Comparison of ENCODE assay signal across 8 cellular contexts in the genomic region with DNA sequence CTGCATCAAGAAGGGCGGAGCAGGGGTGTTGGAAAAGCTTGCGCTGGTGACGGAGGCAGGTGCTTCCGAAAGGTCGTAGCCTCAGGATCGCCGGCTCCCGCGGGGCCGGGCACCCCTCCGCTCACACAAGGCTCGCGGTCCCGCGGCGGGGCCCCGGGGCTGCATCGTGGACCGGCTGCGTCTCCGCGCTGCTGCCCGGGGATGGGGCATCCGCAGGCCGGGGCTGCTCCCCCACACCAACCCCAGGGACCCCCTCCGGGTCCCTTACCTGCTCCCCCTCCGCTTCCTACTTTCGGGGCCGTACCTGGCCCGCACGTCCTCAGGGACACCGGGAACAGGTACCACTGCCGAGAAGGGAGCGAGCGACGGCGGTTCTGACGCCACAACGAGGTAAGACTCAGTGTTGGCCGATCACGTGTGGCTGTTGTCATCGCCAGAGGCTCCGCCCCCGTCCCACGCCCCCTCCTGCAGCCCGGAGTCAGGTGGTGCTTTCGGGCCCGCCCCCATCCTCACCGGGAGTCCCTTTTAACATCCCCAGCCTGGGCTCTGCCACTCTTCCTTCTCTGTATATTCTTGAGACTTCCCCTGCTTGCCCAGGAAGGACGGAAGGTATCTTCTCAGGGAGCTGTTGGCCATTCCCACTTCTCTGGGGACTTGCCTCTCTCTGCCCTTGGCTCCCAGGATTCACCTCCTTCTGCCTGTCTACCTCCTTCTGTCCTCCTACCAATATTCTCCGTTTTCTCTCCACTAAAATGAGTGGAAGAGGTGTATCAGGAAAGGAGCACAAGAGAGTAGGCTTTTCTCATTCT. TPM values are rescaled to one million over a fixed set of nuclear protein-coding genes. Genes with fewer than 3 reads are reported as not detected.
DNase-seq lines count a peak whose midpoint lies in the region; ATAC-seq and TF ChIP-seq lines count a peak whose summit lies in the region.

A gene (minus strand): TSS at position 399 of the 809 bp plus-strand sequence. CDS start 1,014 bp downstream, outside the sequence.

- H3K4me1 Mint-ChIP-seq in activated T-cell treated with anti-CD3 and anti-CD28 coated beads, Interleukin-2, amount 50 U/mL, for 72 hours (ENCODE audit: low read depth), result no peaks in the 10 kb centered on the region
- no peaks in the 10 kb centered on the region for H3K4me1 Mint-ChIP-seq in nephron

- H3K4me1 ChIP-seq in ACC112 (ENCODE audit: control insufficient read depth, insufficient read depth, low read length, unreplicated experiment), result no peaks in the 10 kb centered on the region

- DNase-seq in NCI-H748 treated with DMSO at 0.1 percent for 48 hours (lab: John Stamatoyannopoulos, UW) (peak; percentile 51), fibroblast of peridontal ligament (ENCODE audit: extremely low read depth) (peak; percentile 4)
- peak; percentile 85 to 88 for DNase-seq in activated T-cell treated with anti-CD3 and anti-CD28 coated beads, Interleukin-2, amount 50 U/mL, for 72 hours
- DNase-seq in stimulated activated naive CD4-positive, alpha-beta T cell treated with Interleukin-2 at 50 U/mL for 16 hours (lab: John Stamatoyannopoulos, UW), result peak; percentile 84

- H3K27ac ChIP-seq in ACC112 (ENCODE audit: low read depth, low read length), result no peak within 1 kb of the TSS

- no peak for TF ChIP-seq CTCF in nephron (IDR thresholded peaks at IDR 0.05; ENCODE audit: unreplicated experiment in 3 of 3)

- peak within 1 kb of the TSS; percentile 50 for H2AFZ ChIP-seq in ACC112 (ENCODE audit: low read length, unreplicated experiment)

- peaks cover 0 to 3% of the 10 kb centered on the region in 2 donors for H3K36me3 Mint-ChIP-seq in activated T-cell treated with anti-CD3 and anti-CD28 coated beads, Interleukin-2, amount 50 U/mL, for 72 hours (ENCODE audit: insufficient read depth in 2 of 2)
- H3K36me3 Mint-ChIP-seq in nephron (ENCODE audit: low read depth), result peaks cover 9% of the 10 kb centered on the region

- no peak within 1 kb of the TSS for H3K27ac Mint-ChIP-seq in activated T-cell treated with anti-CD3 and anti-CD28 coated beads, Interleukin-2, amount 50 U/mL, for 72 hours
- H3K27ac Mint-ChIP-seq in nephron, result peak within 1 kb of the TSS; percentile 3 to 67 (median 54)

- H3K27me3 Mint-ChIP-seq in activated T-cell treated with anti-CD3 and anti-CD28 coated beads, Interleukin-2, amount 50 U/mL, for 72 hours (ENCODE audit: low read depth), result peaks cover 20% of the 10 kb centered on the region
- no peaks in the 10 kb centered on the region for H3K27me3 Mint-ChIP-seq in nephron (ENCODE audit: low read depth)

- H3K9me3 Mint-ChIP-seq in activated T-cell treated with anti-CD3 and anti-CD28 coated beads, Interleukin-2, amount 50 U/mL, for 72 hours, result peaks cover 0 to 4% of the 10 kb centered on the region in 2 donors
- peaks cover 3% of the 10 kb centered on the region for H3K9me3 Mint-ChIP-seq in nephron

- ATAC-seq in GM18907 (IDR thresholded peaks at IDR 0.05; ENCODE audit: unreplicated experiment), result peak; percentile 97
- ATAC-seq in HG03196 (IDR thresholded peaks at IDR 0.05; ENCODE audit: unreplicated experiment), result peak; percentile 89
- peak; percentile 99 to 100 for ATAC-seq in activated T-cell treated with anti-CD3 and anti-CD28 coated beads, Interleukin-2, amount 50 U/mL, for 72 hours (replicated peaks in 1 of 2)

- peak within 1 kb of the TSS; percentile 77 to 80 for H3K4me3 Mint-ChIP-seq in activated T-cell treated with anti-CD3 and anti-CD28 coated beads, Interleukin-2, amount 50 U/mL, for 72 hours
- peak within 1 kb of the TSS; percentile 86 to 92 (median 91) for H3K4me3 Mint-ChIP-seq in nephron

- peaks cover 24% of the 10 kb centered on the region; the same call in 1 of the 2 replicates for H3K27me3 ChIP-seq in ACC112 (ENCODE audit: insufficient read depth, low read length)

- no peaks in the 10 kb centered on the region for H3K79me2 ChIP-seq in ACC112 (ENCODE audit: control insufficient read depth, insufficient read depth, low read length, unreplicated experiment)

- H3K36me3 ChIP-seq in ACC112 (ENCODE audit: insufficient read depth, low read length), result no peaks in the 10 kb centered on the region

- H3K4me3 ChIP-seq in ACC112 (ENCODE audit: low read depth, low read length), result peak within 1 kb of the TSS; percentile 79

RNA-seq across cellular contexts. Expression of the gene that starts here (rescaled TPM):
- total RNA-seq in activated T-cell treated with anti-CD3 and anti-CD28 coated beads, Interleukin-2, amount 50 U/mL, for 72 hours, result 10 to 100 TPM; 36.7 to 45.6 TPM

Comparison
In these comparisons a context has a peak if more than half of its experiments do, and no peak if none do; other contexts are left out.
1. DNase-seq: peak in every context shown above with its lines; median percentile 86 in activated T-cell treated with anti-CD3 and anti-CD28 coated beads, Interleukin-2, amount 50 U/mL, for 72 hours; 84 in stimulated activated naive CD4-positive, alpha-beta T cell treated with Interleukin-2 at 50 U/mL for 16 hours; 51 in NCI-H748 treated with DMSO at 0.1 percent for 48 hours; 4 in fibroblast of peridontal ligament.